In the genomic region with DNA sequence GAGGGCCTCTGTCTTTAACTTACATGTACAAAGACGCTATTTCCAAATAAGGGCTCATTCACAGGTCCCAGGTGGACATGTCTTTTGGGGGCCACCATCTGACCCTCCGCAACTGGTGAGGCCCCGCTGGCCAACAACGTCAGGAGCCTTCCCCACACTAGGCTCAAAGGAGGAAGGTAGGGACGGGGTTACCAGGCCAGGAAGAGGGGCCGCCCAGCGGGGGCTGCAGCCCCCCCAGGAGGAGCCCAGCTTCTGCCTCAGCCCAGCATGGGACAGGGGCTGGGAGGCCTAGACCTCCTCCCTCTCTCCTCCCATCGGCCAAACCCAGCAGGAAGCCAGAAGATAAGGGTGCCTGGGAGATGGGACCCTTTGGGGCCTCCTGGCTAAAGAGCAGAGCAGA, we compare ENCODE assay signal across 24 cellular contexts.
"Had no signal": no experiment of that assay in that cellular context is flagged by ENCODE, and none has a peak within 500 bp of the region (broad histone marks: within the 10 kb centered on the region; RNA-seq: fewer than 3 reads in every experiment).

No MANE protein-coding gene starts in this region.

- H3K27me3 ChIP-seq: MG63 had no signal

- H3K36me3 ChIP-seq: MG63, SJCRH30 had no signal

- H3K4me1 ChIP-seq: SJCRH30 had no signal

- H3K9me3 ChIP-seq: MG63, SJCRH30 had no signal

- H3K4me3 ChIP-seq: MG63, SJCRH30 had no signal

- DNase-seq: IMR-90, Karpas-422, KG1, MG63, NCI-H1092, NCI-H1105 treated with DMSO at 0.1 percent for 48 hours, NCI-H1417 treated with DMSO at 0.1 percent for 48 hours, NCI-H146, NCI-H1694 treated with DMSO at 0.1 percent for 48 hours, NCI-H1930, NCI-H2081, NCI-H2107, NCI-H2171, NCI-H226, NCI-H446, NCI-H510A, NCI-H524 treated with DMSO at 0.1 percent for 48 hours, NCI-H69, NCI-H774, PC-3, SHP77, SJCRH30 had no signal

- ATAC-seq: Panc1, PC-3, SK-N-SH treated with all-trans-retinoic acid at 6 μM for 48 hours had no signal

- H3K27ac ChIP-seq: SJCRH30 had no signal
